In genomic region chr17:42673885-42674754, GRCh38 we compare ENCODE assay signal across 1 cellular context.
TF ChIP-seq lines count a peak whose summit lies in the region.

No MANE protein-coding gene starts in this region.

TF ChIP-seq in K562, 482 proteins besides CTCF, POLR2A, EP300 and RAD21 (continues in another document):
- TF ChIP-seq BHLHE40 (IDR thresholded peaks at IDR 0.05; ENCODE audit: low read length) (peak; percentile 41; the same call in 1 of the 2 replicates), ELF4 (CRISPR knock-in tag; IDR thresholded peaks at IDR 0.05) (no peak), CEBPZ (IDR thresholded peaks at IDR 0.05; ENCODE audit: borderline replicate concordance, low read depth, low read length) (no peak), ZNF224 (CRISPR knock-in tag; IDR thresholded peaks at IDR 0.05) (no peak), ZNF133 (CRISPR knock-in tag; IDR thresholded peaks at IDR 0.05) (no peak), MYBL2 (IDR thresholded peaks at IDR 0.05; ENCODE audit: low read depth) (no peak), MYBL2 (CRISPR knock-in tag; IDR thresholded peaks at IDR 0.05; ENCODE audit: borderline replicate concordance) (no peak), ZBTB7A (IDR thresholded peaks at IDR 0.05; ENCODE audit: borderline replicate concordance, control insufficient read depth, low read depth, low read length) (peak; percentile 96; the same call in 1 of the 2 replicates), ZFX (CRISPR knock-in tag; IDR thresholded peaks at IDR 0.05) (no peak), MEIS2 (IDR thresholded peaks at IDR 0.05; ENCODE audit: partially characterized antibody) (no peak), JUN (IDR thresholded peaks at IDR 0.05; ENCODE audit: borderline replicate concordance, low read depth, low read length) (no peak), JUN (CRISPR knock-in tag; IDR thresholded peaks at IDR 0.05; ENCODE audit: borderline replicate concordance) (no peak), ZNF583 (CRISPR knock-in tag; IDR thresholded peaks at IDR 0.05) (no peak), NEUROD1 (IDR thresholded peaks at IDR 0.05; ENCODE audit: borderline replicate concordance, low read depth, low read length, partially characterized antibody) (no peak), ZNF12 (CRISPR knock-in tag; IDR thresholded peaks at IDR 0.05) (no peak), BCOR (IDR thresholded peaks at IDR 0.05) (peak; percentile 68), TAF1 (IDR thresholded peaks at IDR 0.05; ENCODE audit: control insufficient read depth, extremely low read depth, insufficient read depth, low read length, severe bottlenecking) (no peak), MBD1 (CRISPR knock-in tag; IDR thresholded peaks at IDR 0.05) (no peak), PYGO2 (tag; IDR thresholded peaks at IDR 0.05) (no peak), BRD9 (IDR thresholded peaks at IDR 0.05; ENCODE audit: low read depth, partially characterized antibody) (no peak), ZBTB26 (CRISPR knock-in tag; IDR thresholded peaks at IDR 0.05) (no peak), RUNX1 (IDR thresholded peaks at IDR 0.05; ENCODE audit: low read depth) (no peak), FOXO4 (CRISPR knock-in tag; IDR thresholded peaks at IDR 0.05) (no peak), ELK1 (CRISPR knock-in tag; IDR thresholded peaks at IDR 0.05) (no peak)
- TF ChIP-seq, protein P1, sequence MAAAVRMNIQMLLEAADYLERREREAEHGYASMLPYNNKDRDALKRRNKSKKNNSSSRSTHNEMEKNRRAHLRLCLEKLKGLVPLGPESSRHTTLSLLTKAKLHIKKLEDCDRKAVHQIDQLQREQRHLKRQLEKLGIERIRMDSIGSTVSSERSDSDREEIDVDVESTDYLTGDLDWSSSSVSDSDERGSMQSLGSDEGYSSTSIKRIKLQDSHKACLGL (CRISPR knock-in tag; IDR thresholded peaks at IDR 0.05; ENCODE audit: borderline replicate concordance, poor library complexity, severe bottlenecking), result no peak
- TF ChIP-seq, protein P2, sequence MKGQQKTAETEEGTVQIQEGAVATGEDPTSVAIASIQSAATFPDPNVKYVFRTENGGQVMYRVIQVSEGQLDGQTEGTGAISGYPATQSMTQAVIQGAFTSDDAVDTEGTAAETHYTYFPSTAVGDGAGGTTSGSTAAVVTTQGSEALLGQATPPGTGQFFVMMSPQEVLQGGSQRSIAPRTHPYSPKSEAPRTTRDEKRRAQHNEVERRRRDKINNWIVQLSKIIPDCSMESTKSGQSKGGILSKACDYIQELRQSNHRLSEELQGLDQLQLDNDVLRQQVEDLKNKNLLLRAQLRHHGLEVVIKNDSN (CRISPR knock-in tag; IDR thresholded peaks at IDR 0.05), result no peak
- TF ChIP-seq, protein P3, sequence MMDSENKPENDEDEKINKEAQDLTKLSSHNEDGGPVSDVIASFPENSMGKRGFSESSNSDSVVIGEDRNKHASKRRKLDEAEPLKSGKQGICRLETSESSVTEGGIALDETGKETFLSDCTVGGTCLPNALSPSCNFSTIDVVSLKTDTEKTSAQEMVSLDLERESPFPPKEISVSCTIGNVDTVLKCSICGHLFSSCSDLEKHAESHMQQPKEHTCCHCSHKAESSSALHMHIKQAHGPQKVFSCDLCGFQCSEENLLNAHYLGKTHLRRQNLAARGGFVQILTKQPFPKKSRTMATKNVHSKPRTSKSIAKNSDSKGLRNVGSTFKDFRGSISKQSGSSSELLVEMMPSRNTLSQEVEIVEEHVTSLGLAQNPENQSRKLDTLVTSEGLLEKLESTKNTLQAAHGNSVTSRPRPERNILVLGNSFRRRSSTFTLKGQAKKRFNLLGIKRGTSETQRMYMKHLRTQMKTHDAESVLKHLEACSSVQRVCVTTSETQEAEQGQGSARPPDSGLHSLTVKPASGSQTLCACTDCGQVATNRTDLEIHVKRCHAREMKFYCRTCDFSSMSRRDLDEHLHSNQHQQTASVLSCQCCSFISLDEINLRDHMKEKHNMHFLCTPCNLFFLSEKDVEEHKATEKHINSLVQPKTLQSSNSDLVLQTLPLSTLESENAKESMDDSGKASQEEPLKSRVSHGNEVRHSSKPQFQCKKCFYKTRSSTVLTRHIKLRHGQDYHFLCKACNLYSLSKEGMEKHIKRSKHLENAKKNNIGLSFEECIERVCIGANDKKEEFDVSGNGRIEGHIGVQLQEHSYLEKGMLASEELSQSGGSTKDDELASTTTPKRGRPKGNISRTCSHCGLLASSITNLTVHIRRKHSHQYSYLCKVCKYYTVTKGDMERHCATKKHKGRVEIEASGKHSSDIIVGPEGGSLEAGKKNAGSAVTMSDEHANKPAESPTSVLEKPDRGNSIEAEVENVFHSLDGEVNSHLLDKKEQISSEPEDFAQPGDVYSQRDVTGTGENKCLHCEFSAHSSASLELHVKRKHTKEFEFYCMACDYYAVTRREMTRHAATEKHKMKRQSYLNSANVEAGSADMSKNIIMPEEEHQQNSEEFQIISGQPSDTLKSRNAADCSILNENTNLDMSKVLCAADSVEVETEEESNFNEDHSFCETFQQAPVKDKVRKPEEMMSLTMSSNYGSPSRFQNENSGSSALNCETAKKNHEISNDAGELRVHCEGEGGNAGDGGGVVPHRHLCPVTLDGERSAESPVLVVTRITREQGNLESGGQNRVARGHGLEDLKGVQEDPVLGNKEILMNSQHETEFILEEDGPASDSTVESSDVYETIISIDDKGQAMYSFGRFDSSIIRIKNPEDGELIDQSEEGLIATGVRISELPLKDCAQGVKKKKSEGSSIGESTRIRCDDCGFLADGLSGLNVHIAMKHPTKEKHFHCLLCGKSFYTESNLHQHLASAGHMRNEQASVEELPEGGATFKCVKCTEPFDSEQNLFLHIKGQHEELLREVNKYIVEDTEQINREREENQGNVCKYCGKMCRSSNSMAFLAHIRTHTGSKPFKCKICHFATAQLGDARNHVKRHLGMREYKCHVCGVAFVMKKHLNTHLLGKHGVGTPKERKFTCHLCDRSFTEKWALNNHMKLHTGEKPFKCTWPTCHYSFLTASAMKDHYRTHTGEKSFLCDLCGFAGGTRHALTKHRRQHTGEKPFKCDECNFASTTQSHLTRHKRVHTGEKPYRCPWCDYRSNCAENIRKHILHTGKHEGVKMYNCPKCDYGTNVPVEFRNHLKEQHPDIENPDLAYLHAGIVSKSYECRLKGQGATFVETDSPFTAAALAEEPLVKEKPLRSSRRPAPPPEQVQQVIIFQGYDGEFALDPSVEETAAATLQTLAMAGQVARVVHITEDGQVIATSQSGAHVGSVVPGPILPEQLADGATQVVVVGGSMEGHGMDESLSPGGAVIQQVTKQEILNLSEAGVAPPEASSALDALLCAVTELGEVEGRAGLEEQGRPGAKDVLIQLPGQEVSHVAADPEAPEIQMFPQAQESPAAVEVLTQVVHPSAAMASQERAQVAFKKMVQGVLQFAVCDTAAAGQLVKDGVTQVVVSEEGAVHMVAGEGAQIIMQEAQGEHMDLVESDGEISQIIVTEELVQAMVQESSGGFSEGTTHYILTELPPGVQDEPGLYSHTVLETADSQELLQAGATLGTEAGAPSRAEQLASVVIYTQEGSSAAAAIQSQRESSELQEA (IDR thresholded peaks at IDR 0.05; ENCODE audit: low read depth), result no peak
- TF ChIP-seq, protein P4, sequence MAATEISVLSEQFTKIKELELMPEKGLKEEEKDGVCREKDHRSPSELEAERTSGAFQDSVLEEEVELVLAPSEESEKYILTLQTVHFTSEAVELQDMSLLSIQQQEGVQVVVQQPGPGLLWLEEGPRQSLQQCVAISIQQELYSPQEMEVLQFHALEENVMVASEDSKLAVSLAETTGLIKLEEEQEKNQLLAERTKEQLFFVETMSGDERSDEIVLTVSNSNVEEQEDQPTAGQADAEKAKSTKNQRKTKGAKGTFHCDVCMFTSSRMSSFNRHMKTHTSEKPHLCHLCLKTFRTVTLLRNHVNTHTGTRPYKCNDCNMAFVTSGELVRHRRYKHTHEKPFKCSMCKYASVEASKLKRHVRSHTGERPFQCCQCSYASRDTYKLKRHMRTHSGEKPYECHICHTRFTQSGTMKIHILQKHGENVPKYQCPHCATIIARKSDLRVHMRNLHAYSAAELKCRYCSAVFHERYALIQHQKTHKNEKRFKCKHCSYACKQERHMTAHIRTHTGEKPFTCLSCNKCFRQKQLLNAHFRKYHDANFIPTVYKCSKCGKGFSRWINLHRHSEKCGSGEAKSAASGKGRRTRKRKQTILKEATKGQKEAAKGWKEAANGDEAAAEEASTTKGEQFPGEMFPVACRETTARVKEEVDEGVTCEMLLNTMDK (IDR thresholded peaks at IDR 0.05; ENCODE audit: borderline replicate concordance, insufficient read depth, low read depth, low read length, poor library complexity, severe bottlenecking), result peak; percentile 77
- TF ChIP-seq, protein P5, sequence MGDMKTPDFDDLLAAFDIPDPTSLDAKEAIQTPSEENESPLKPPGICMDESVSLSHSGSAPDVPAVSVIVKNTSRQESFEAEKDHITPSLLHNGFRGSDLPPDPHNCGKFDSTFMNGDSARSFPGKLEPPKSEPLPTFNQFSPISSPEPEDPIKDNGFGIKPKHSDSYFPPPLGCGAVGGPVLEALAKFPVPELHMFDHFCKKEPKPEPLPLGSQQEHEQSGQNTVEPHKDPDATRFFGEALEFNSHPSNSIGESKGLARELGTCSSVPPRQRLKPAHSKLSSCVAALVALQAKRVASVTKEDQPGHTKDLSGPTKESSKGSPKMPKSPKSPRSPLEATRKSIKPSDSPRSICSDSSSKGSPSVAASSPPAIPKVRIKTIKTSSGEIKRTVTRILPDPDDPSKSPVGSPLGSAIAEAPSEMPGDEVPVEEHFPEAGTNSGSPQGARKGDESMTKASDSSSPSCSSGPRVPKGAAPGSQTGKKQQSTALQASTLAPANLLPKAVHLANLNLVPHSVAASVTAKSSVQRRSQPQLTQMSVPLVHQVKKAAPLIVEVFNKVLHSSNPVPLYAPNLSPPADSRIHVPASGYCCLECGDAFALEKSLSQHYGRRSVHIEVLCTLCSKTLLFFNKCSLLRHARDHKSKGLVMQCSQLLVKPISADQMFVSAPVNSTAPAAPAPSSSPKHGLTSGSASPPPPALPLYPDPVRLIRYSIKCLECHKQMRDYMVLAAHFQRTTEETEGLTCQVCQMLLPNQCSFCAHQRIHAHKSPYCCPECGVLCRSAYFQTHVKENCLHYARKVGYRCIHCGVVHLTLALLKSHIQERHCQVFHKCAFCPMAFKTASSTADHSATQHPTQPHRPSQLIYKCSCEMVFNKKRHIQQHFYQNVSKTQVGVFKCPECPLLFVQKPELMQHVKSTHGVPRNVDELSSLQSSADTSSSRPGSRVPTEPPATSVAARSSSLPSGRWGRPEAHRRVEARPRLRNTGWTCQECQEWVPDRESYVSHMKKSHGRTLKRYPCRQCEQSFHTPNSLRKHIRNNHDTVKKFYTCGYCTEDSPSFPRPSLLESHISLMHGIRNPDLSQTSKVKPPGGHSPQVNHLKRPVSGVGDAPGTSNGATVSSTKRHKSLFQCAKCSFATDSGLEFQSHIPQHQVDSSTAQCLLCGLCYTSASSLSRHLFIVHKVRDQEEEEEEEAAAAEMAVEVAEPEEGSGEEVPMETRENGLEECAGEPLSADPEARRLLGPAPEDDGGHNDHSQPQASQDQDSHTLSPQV (IDR thresholded peaks at IDR 0.05), result no peak
